Comparison of ENCODE assay signal across 8 cellular contexts in genomic region chr7:29878081-29878688, GRCh38.
DNase-seq lines count a peak whose midpoint lies in the region; ATAC-seq, FAIRE-seq and TF ChIP-seq lines count a peak whose summit lies in the region.

No MANE protein-coding gene starts in this region.

- no peak overlapping the region for H3K23ac ChIP-seq in H1 (ENCODE audit: insufficient read length)

- H4K5ac ChIP-seq in H1 (ENCODE audit: insufficient read length, low read depth, low read length) = no peak overlapping the region

- H3K27ac ChIP-seq in H1 (ENCODE audit: low read depth, low read length) = no peak overlapping the region
- no peak overlapping the region for H3K27ac ChIP-seq in pancreas

- H3K9me3 ChIP-seq in H1 (ENCODE audit: insufficient read depth in 2 of 2, low read depth in 1 of 2, low read length in 1 of 2) (no peaks in the 10 kb centered on the region), pancreas (no peaks in the 10 kb centered on the region)

- H3K4me2 ChIP-seq in H1 (ENCODE audit: insufficient read depth in 1 of 2, low read depth in 2 of 2, low read length in 2 of 2) = no peak overlapping the region

- peak; percentile 33 to 66 (median 47) for DNase-seq in NCI-H1417 (lab: John Stamatoyannopoulos, UW)
- DNase-seq in NCI-H1417 treated with DMSO at 0.1 percent for 48 hours (lab: John Stamatoyannopoulos, UW) = no peak
- peak; percentile 43 for DNase-seq in H4 (ENCODE audit: low spot score)
- peak; percentile 55 for DNase-seq in RPMI7951 (ENCODE audit: low read depth)
- DNase-seq in H1 (ENCODE audit: low read depth in 1 of 2, low spot score in 2 of 2) = no peak
- peak in 1 of 6 donors; percentile 36 for DNase-seq in pancreas
- DNase-seq in ecto neural progenitor cell (ENCODE audit: low spot score) = no peak

- no peak overlapping the region for H3K56ac ChIP-seq in H1 (replicated peaks; ENCODE audit: insufficient read length, low read depth, low read length)

- H3K9ac ChIP-seq in H1 (replicated peaks in 1 of 4; ENCODE audit: extremely low read depth in 1 of 4, low read depth in 3 of 4, low read length in 3 of 4) = no peak overlapping the region

- H3K18ac ChIP-seq in H1 (ENCODE audit: extremely low read depth, low read length) = no peak overlapping the region

- CTCF ChIA-PET in H1 (lab: Charles Lee; ENCODE audit: partially characterized antibody) = interaction anchor here (0.6 to 2.5 kb wide), 4 partner anchors 19 to 128 kb away, joined by 3 to 11 read pairs (median 4); no protein-coding TSS in a partner anchor

- peak in 1 of 3 experiments; percentile 30; a peak in 1 of 4 replicates for TF ChIP-seq CTCF in H1 (IDR thresholded peaks at IDR 0.05; ENCODE audit: control extremely low read depth in 1 of 3, insufficient read depth in 1 of 3, low read depth in 1 of 3, low read length in 3 of 3)
- peak in 2 of 4 donors; percentile 10 to 30 for TF ChIP-seq CTCF in pancreas (IDR thresholded peaks at IDR 0.05)

- no peak overlapping the region for H2BK5ac ChIP-seq in H1 (ENCODE audit: low read depth, low read length)

- H2AK5ac ChIP-seq in H1 (ENCODE audit: low read depth, low read length) = no peak overlapping the region

- H2BK15ac ChIP-seq in H1 (ENCODE audit: low read length) = no peak overlapping the region

- peak; percentile 23 to 30; a peak in 3 of 4 replicates for TF ChIP-seq RAD21 in H1 (IDR thresholded peaks at IDR 0.05 in 1 of 2, conservative IDR thresholded peaks at IDR 0.05 in 1 of 2; ENCODE audit: low read depth in 2 of 2, low read length in 2 of 2)

- H2AFZ ChIP-seq in H1 (ENCODE audit: low read length) = no peak overlapping the region

- H2BK120ac ChIP-seq in H1 (replicated peaks; ENCODE audit: low read depth, low read length) = no peak overlapping the region

- no peak for TF ChIP-seq EP300 in H1 (IDR thresholded peaks at IDR 0.05; ENCODE audit: borderline replicate concordance in 1 of 2, low read depth in 2 of 2, low read length in 2 of 2)

- no peaks in the 10 kb centered on the region for H3K23me2 ChIP-seq in H1 (ENCODE audit: low read depth, low read length)

- no peaks in the 10 kb centered on the region for H3K36me3 ChIP-seq in H1 (ENCODE audit: control insufficient read depth in 2 of 4, insufficient read depth in 4 of 4, low read length in 3 of 4)
- no peaks in the 10 kb centered on the region for H3K36me3 ChIP-seq in pancreas

- H2BK20ac ChIP-seq in H1 (ENCODE audit: low read length) = no peak overlapping the region

- peaks cover 2 to 7% (median 5%) of the 10 kb centered on the region in 4 experiments for H3K4me1 ChIP-seq in H1 (replicated peaks in 1 of 4; ENCODE audit: control insufficient read depth in 3 of 4, insufficient read depth in 4 of 4, low read length in 3 of 4)
- H3K4me1 ChIP-seq in pancreas = peaks cover 0 to 6% (median 0%) of the 10 kb centered on the region in 3 donors

- no peak overlapping the region for H3K14ac ChIP-seq in H1 (ENCODE audit: insufficient read length)

- ATAC-seq in pancreas (peak in 3 of 4 donors; percentile 53 to 77 (median 71)), HG03469 (IDR thresholded peaks at IDR 0.05; ENCODE audit: unreplicated experiment) (no peak)

- H4K20me1 ChIP-seq in H1 (replicated peaks in 1 of 2; ENCODE audit: control insufficient read depth in 1 of 2, insufficient read depth in 2 of 2, low read length in 2 of 2) = no peaks in the 10 kb centered on the region

- intact Hi-C loops in pancreas (cut with DNase I) = no loop called here

- FAIRE-seq in H1 (lab: Jason Lieb, UNC) = no peak
- no peak for FAIRE-seq in pancreas (lab: Jason Lieb, UNC)

- no peak for TF ChIP-seq POLR2A in H1 (IDR thresholded peaks at IDR 0.05; ENCODE audit: control extremely low read depth in 1 of 2, low read depth in 2 of 2, low read length in 2 of 2)

- POLR2A ChIA-PET in H1 (lab: Charles Lee; ENCODE audit: partially characterized antibody) = interaction anchor here (0.6 kb wide), 1 partner anchor 39 kb away, joined by 3 read pairs; no protein-coding TSS in a partner anchor

- H3K4me3 ChIP-seq in H1 (ENCODE audit: extremely low read depth in 1 of 4, insufficient read depth in 2 of 4, low read depth in 3 of 4, low read length in 4 of 4) (no peak overlapping the region), pancreas (no peak overlapping the region)

- no peak overlapping the region for H2BK12ac ChIP-seq in H1 (ENCODE audit: low read depth, low read length)

- H3K4ac ChIP-seq in H1 (replicated peaks; ENCODE audit: insufficient read length, low read depth, low read length) = no peak overlapping the region

- H4K91ac ChIP-seq in H1 (replicated peaks; ENCODE audit: insufficient read length, low read length) = no peak overlapping the region

- H3K79me2 ChIP-seq in H1 (ENCODE audit: control insufficient read depth in 1 of 2, insufficient read depth in 2 of 2, low read length in 2 of 2) = no peaks in the 10 kb centered on the region

- H3K27me3 ChIP-seq in H1 (replicated peaks in 1 of 4; ENCODE audit: control insufficient read depth in 3 of 4, extremely low read depth in 1 of 4, insufficient read depth in 3 of 4, low read length in 3 of 4) (no peaks in the 10 kb centered on the region), pancreas (no peaks in the 10 kb centered on the region)

- WGBS in H1 (ENCODE audit: extremely low coverage in 1 of 2, insufficient coverage in 1 of 2, insufficient read length in 1 of 2, insufficient replicate concordance in 2 of 2, low coverage in 1 of 2, low lambda C conversion rate in 2 of 2, missing lambda C conversion rate in 1 of 2), 2 experiments = 92% methylated on average over 5 of the region's 5 CpGs; no CpG with 5 or more reads in 1 of the 2 experiments
- WGBS in pancreas, 2 donors = 55 to 64% methylated on average over 5 of the region's 5 CpGs

- H4K8ac ChIP-seq in H1 (ENCODE audit: extremely low read depth, insufficient read depth, low read length) = no peak overlapping the region

- H3K79me1 ChIP-seq in H1 (ENCODE audit: low read depth, low read length) = no peaks in the 10 kb centered on the region

TF ChIP-seq in H1, 55 proteins besides CTCF, POLR2A, EP300 and RAD21:
- no peak for TF ChIP-seq BRCA1 (IDR thresholded peaks at IDR 0.05; ENCODE audit: low read depth, low read length)
- TF ChIP-seq SAP30 (IDR thresholded peaks at IDR 0.05; ENCODE audit: insufficient read depth, insufficient replicate concordance, low read length) = no peak
- TF ChIP-seq CTBP2 (IDR thresholded peaks at IDR 0.05; ENCODE audit: borderline replicate concordance, insufficient read depth, insufficient read length, low read length) = no peak
- no peak for TF ChIP-seq SP4 (IDR thresholded peaks at IDR 0.05; ENCODE audit: low read length)
- no peak for TF ChIP-seq EZH2 (IDR thresholded peaks at IDR 0.05; ENCODE audit: low read depth, low read length, severe bottlenecking)

Comparison
In these comparisons a context has a peak if more than half of its experiments do, and no peak if none do; other contexts are left out.
1. DNase-seq: peak in NCI-H1417 (3 of 3), H4 (single experiment) and RPMI7951 (single experiment); none in NCI-H1417 treated with DMSO at 0.1 percent for 48 hours (single experiment), H1 (0 of 2) and ecto neural progenitor cell (single experiment).